Comparison of ENCODE assay signal across 31 cellular contexts in the genomic region with DNA sequence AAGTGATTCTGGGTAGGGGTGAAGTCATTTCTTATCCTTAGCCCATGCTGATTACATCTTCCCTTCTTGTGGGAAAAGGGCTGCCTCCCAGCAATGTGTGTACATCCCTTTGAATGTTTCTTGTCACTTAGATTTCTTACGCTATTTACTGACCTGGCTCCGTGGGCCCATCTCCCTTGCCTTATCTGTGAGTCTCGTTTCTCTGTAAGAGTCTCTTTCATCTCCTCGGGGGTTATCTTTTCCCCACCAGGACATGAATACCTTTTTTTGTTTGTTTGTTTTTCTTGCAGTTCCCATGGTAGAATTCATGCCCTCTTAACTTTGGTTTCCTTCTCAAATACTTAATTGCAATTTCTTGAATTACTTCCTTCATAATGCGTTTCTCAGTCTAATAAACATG.
"Had no signal": no experiment of that assay in that cellular context is flagged by ENCODE, and none has a peak within 500 bp of the region (broad histone marks: within the 10 kb centered on the region; RNA-seq: fewer than 3 reads in every experiment).

No MANE protein-coding gene starts in this region.

- H3K36me3 ChIP-seq: esophagus muscularis mucosa, heart left ventricle, left lung, lower lobe of right lung, pancreas, sigmoid colon, stomach, thyroid gland, upper lobe of left lung, vagina had no signal

- H3K4me1 Mint-ChIP-seq: activated naive CD4-positive, alpha-beta T cell treated with anti-CD3 and anti-CD28 coated beads, Interleukin-2, amount 50 U/mL, for 24 hours; activated T-helper 17 cell treated with anti-CD3 and anti-CD28 coated beads, Interleukin-2, amount 50 U/mL, for 72 hours; naive thymus-derived CD4-positive, alpha-beta T cell had no signal

- H3K4me3 Mint-ChIP-seq: activated CD4-positive, alpha-beta memory T cell treated with anti-CD3 and anti-CD28 coated beads, Interleukin-2, amount 10 ng/mL, durations not matched to agents 7 days and 5 days; activated CD4-positive, alpha-beta T cell treated with anti-CD3 and anti-CD28 coated beads, Interleukin-2, amount 10 ng/mL, durations not matched to agents 7 days and 5 days; activated naive CD4-positive, alpha-beta T cell treated with anti-CD3 and anti-CD28 coated beads, Interleukin-2, amount 50 U/mL, for 24 hours; activated naive CD8-positive, alpha-beta T cell treated with anti-CD3 and anti-CD28 coated beads, Interleukin-2, amount 50 U/mL, for 24 hours; activated T-cell treated with anti-CD3 and anti-CD28 coated beads, Interleukin-2, amount 50 U/mL, for 24 hours; activated T-helper 17 cell treated with anti-CD3 and anti-CD28 coated beads, Interleukin-2, amount 50 U/mL, for 72 hours; naive thymus-derived CD4-positive, alpha-beta T cell; stimulated activated naive B cell treated with anti-CD40 and anti-IgM and Interleukin-4, amounts not matched to agents 10 μg/mL and 1 μg/mL and 100 μg/mL, for 72 hours had no signal

- H3K4me1 ChIP-seq: esophagus muscularis mucosa, foreskin keratinocyte, left lung, lower lobe of right lung, pancreas, psoas muscle, sigmoid colon, stomach, thyroid gland, upper lobe of left lung, vagina had no signal

- H3K36me3 Mint-ChIP-seq: activated naive CD4-positive, alpha-beta T cell treated with anti-CD3 and anti-CD28 coated beads, Interleukin-2, amount 50 U/mL, for 24 hours; naive thymus-derived CD4-positive, alpha-beta T cell; stimulated activated naive B cell treated with anti-CD40 and anti-IgM and Interleukin-4, amounts not matched to agents 10 μg/mL and 1 μg/mL and 100 μg/mL, for 72 hours had no signal

- DNase-seq: activated CD4-positive, alpha-beta memory T cell treated with anti-CD3 and anti-CD28 coated beads, Interleukin-2, amount 10 ng/mL, durations not matched to agents 7 days and 5 days; activated CD4-positive, alpha-beta T cell treated with anti-CD3 and anti-CD28 coated beads for 1 hour; activated CD4-positive, alpha-beta T cell treated with anti-CD3 and anti-CD28 coated beads, Interleukin-2, amount 10 ng/mL, durations not matched to agents 7 days and 5 days; activated CD8-positive, alpha-beta memory T cell treated with anti-CD3 and anti-CD28 coated beads, Interleukin-2, amount 50 U/mL, for 48 hours; activated gamma-delta T cell treated with Interleukin-2 at 50 U/mL for 16 hours; activated naive CD8-positive, alpha-beta T cell treated with anti-CD3 and anti-CD28 coated beads, Interleukin-2, amount 50 U/mL, for 24 hours; activated T-cell treated with anti-CD3 and anti-CD28 coated beads, Interleukin-2, amount 50 U/mL, for 24 hours; amygdala; central memory CD4-positive, alpha-beta T cell; foreskin keratinocyte; heart left ventricle; kidney glomerular epithelial cell; left lung; lower lobe of right lung; midbrain; naive thymus-derived CD4-positive, alpha-beta T cell; pancreas; psoas muscle; sigmoid colon; small intestine; stimulated activated CD4-positive, alpha-beta T cell treated with anti-CD3 and anti-CD28 coated beads, Interleukin-15, amount 100 ng/mL, for 24 hours; stimulated activated CD4-positive, alpha-beta T cell treated with anti-CD3 and anti-CD28 coated beads, Interleukin-2, amount 100 ng/mL, for 24 hours; stimulated activated naive B cell treated with anti-CD40 and anti-IgM and Interleukin-4, amounts not matched to agents 10 μg/mL and 1 μg/mL and 100 μg/mL, for 72 hours; stomach; T1000; thyroid gland; upper lobe of left lung had no signal

- H3K9me3 Mint-ChIP-seq: activated CD4-positive, alpha-beta memory T cell treated with anti-CD3 and anti-CD28 coated beads, Interleukin-2, amount 10 ng/mL, durations not matched to agents 7 days and 5 days; activated CD4-positive, alpha-beta T cell treated with anti-CD3 and anti-CD28 coated beads, Interleukin-2, amount 10 ng/mL, durations not matched to agents 7 days and 5 days; activated naive CD4-positive, alpha-beta T cell treated with anti-CD3 and anti-CD28 coated beads, Interleukin-2, amount 50 U/mL, for 24 hours; activated naive CD8-positive, alpha-beta T cell treated with anti-CD3 and anti-CD28 coated beads, Interleukin-2, amount 50 U/mL, for 24 hours; activated T-cell treated with anti-CD3 and anti-CD28 coated beads, Interleukin-2, amount 50 U/mL, for 24 hours; activated T-helper 17 cell treated with anti-CD3 and anti-CD28 coated beads, Interleukin-2, amount 50 U/mL, for 72 hours; naive thymus-derived CD4-positive, alpha-beta T cell; stimulated activated naive B cell treated with anti-CD40 and anti-IgM and Interleukin-4, amounts not matched to agents 10 μg/mL and 1 μg/mL and 100 μg/mL, for 72 hours had no signal

- H3K27ac ChIP-seq: esophagus muscularis mucosa, foreskin keratinocyte, heart left ventricle, left lung, lower lobe of right lung, pancreas, psoas muscle, sigmoid colon, stomach, thyroid gland, upper lobe of left lung, vagina had no signal

- H3K9me3 ChIP-seq: esophagus muscularis mucosa, heart left ventricle, left lung, lower lobe of right lung, pancreas, psoas muscle, sigmoid colon, stomach, thyroid gland, upper lobe of left lung, vagina had no signal

- H3K4me3 ChIP-seq: esophagus muscularis mucosa, heart left ventricle, left lung, lower lobe of right lung, pancreas, psoas muscle, sigmoid colon, stomach, thyroid gland, upper lobe of left lung, vagina had no signal

- H3K27me3 ChIP-seq: esophagus muscularis mucosa, pancreas, sigmoid colon, stomach, thyroid gland, upper lobe of left lung, vagina had no signal

- H3K27ac Mint-ChIP-seq: activated CD4-positive, alpha-beta memory T cell treated with anti-CD3 and anti-CD28 coated beads, Interleukin-2, amount 10 ng/mL, durations not matched to agents 7 days and 5 days; activated CD4-positive, alpha-beta T cell treated with anti-CD3 and anti-CD28 coated beads, Interleukin-2, amount 10 ng/mL, durations not matched to agents 7 days and 5 days; activated naive CD4-positive, alpha-beta T cell treated with anti-CD3 and anti-CD28 coated beads, Interleukin-2, amount 50 U/mL, for 24 hours; activated naive CD8-positive, alpha-beta T cell treated with anti-CD3 and anti-CD28 coated beads, Interleukin-2, amount 50 U/mL, for 24 hours; activated T-cell treated with anti-CD3 and anti-CD28 coated beads, Interleukin-2, amount 50 U/mL, for 24 hours; activated T-helper 17 cell treated with anti-CD3 and anti-CD28 coated beads, Interleukin-2, amount 50 U/mL, for 72 hours; naive thymus-derived CD4-positive, alpha-beta T cell; stimulated activated naive B cell treated with anti-CD40 and anti-IgM and Interleukin-4, amounts not matched to agents 10 μg/mL and 1 μg/mL and 100 μg/mL, for 72 hours had no signal
